ENCODE assay signal across 1 cellular context in genomic region chr12:87981495-87981894, GRCh38.
TF ChIP-seq lines count a peak whose summit lies in the region.

No MANE protein-coding gene starts in this region.

TF ChIP-seq in IMR-90, 13 proteins besides CTCF, POLR2A, EP300 and RAD21 (continued from another document):
- no peak for TF ChIP-seq FOS (IDR thresholded peaks at IDR 0.05; ENCODE audit: low read depth, low read length)
- no peak for TF ChIP-seq BHLHE40 (IDR thresholded peaks at IDR 0.05; ENCODE audit: low read depth, low read length)
- no peak for TF ChIP-seq RFX5 (IDR thresholded peaks at IDR 0.05; ENCODE audit: low read depth, low read length)
- TF ChIP-seq, protein P1, sequence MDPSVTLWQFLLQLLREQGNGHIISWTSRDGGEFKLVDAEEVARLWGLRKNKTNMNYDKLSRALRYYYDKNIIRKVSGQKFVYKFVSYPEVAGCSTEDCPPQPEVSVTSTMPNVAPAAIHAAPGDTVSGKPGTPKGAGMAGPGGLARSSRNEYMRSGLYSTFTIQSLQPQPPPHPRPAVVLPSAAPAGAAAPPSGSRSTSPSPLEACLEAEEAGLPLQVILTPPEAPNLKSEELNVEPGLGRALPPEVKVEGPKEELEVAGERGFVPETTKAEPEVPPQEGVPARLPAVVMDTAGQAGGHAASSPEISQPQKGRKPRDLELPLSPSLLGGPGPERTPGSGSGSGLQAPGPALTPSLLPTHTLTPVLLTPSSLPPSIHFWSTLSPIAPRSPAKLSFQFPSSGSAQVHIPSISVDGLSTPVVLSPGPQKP (IDR thresholded peaks at IDR 0.05; ENCODE audit: borderline replicate concordance, low read depth, low read length), result no peak
- no peak for TF ChIP-seq MAZ (IDR thresholded peaks at IDR 0.05; ENCODE audit: borderline replicate concordance, low read depth, low read length)
- no peak for TF ChIP-seq USF2 (IDR thresholded peaks at IDR 0.05; ENCODE audit: low read depth, low read length)
- no peak for TF ChIP-seq MAFK (IDR thresholded peaks at IDR 0.05; ENCODE audit: low read depth, low read length)
- no peak for TF ChIP-seq NFE2L2 (IDR thresholded peaks at IDR 0.05; ENCODE audit: low read depth, low read length)
- TF ChIP-seq SMC3 (IDR thresholded peaks at IDR 0.05; ENCODE audit: low read depth, low read length), result no peak
- TF ChIP-seq RCOR1 (IDR thresholded peaks at IDR 0.05; ENCODE audit: insufficient replicate concordance, low read length), result no peak
